ENCODE assay signal across 8 cellular contexts in genomic region chr21:41612674-41613250, GRCh38.
A peak's percentile ranks its signal among the peaks of the same experiment; 100 is the strongest.
DNase-seq lines count a peak whose midpoint lies in the region; ATAC-seq and TF ChIP-seq lines count a peak whose summit lies in the region.

No MANE protein-coding gene starts in this region.

- H3K79me2 ChIP-seq in parathyroid adenoma = no peaks in the 10 kb centered on the region

- H3K27ac ChIP-seq in parathyroid adenoma = no peak overlapping the region

- peaks cover 42% of the 10 kb centered on the region for H3K27me3 Mint-ChIP-seq in activated naive CD8-positive, alpha-beta T cell treated with anti-CD3 and anti-CD28 coated beads for 36 hours

- no peak for ATAC-seq in HG03159 (IDR thresholded peaks at IDR 0.05; ENCODE audit: unreplicated experiment)

- H3K9ac ChIP-seq in parathyroid adenoma = no peak overlapping the region

- no peaks in the 10 kb centered on the region for H3K9me3 Mint-ChIP-seq in activated naive CD8-positive, alpha-beta T cell treated with anti-CD3 and anti-CD28 coated beads for 36 hours

- no peaks in the 10 kb centered on the region for H3K36me3 Mint-ChIP-seq in activated naive CD8-positive, alpha-beta T cell treated with anti-CD3 and anti-CD28 coated beads for 36 hours

- H3K4me1 ChIP-seq in parathyroid adenoma = no peaks in the 10 kb centered on the region

- peaks cover 2% of the 10 kb centered on the region for H3K4me1 Mint-ChIP-seq in activated naive CD8-positive, alpha-beta T cell treated with anti-CD3 and anti-CD28 coated beads for 36 hours

- H3K4me3 ChIP-seq in parathyroid adenoma (ENCODE audit: low read depth, low read length) = no peak overlapping the region

- H3K27me3 ChIP-seq in parathyroid adenoma (ENCODE audit: control insufficient read depth, insufficient read depth, low read length) = no peaks in the 10 kb centered on the region

- intact Hi-C loops in head of caudate nucleus (cut with DNase I) = loop anchor here (5.0 to 10.0 kb wide), 3 partner anchors 160 to 502 kb away; no protein-coding TSS in a partner anchor

- DNase-seq in NCI-H2107 treated with DMSO at 0.1 percent for 48 hours (lab: John Stamatoyannopoulos, UW; ENCODE audit: unreplicated experiment) = peak; percentile 12
- DNase-seq in NCI-H2107 (lab: John Stamatoyannopoulos, UW) = no peak
- peak; percentile 46 for DNase-seq in NCI-H1092 treated with DMSO at 0.1 percent for 48 hours (lab: John Stamatoyannopoulos, UW)
- DNase-seq in activated naive CD8-positive, alpha-beta T cell treated with anti-CD3 and anti-CD28 coated beads for 36 hours = peak; percentile 8
- peak; percentile 29 to 86 (median 64) for DNase-seq in head of caudate nucleus
- no peak for DNase-seq in NCI-H446 (lab: John Stamatoyannopoulos, UW)

- H3K4me2 ChIP-seq in parathyroid adenoma (ENCODE audit: low read length) = no peak overlapping the region

- peak; percentile 33 for TF ChIP-seq CTCF in parathyroid adenoma (IDR thresholded peaks at IDR 0.05)

- no peak overlapping the region for H3K27ac Mint-ChIP-seq in activated naive CD8-positive, alpha-beta T cell treated with anti-CD3 and anti-CD28 coated beads for 36 hours

- H3K9me3 ChIP-seq in parathyroid adenoma (ENCODE audit: control insufficient read depth, low read length) = no peaks in the 10 kb centered on the region

- H2AFZ ChIP-seq in parathyroid adenoma = no peak overlapping the region

- H3K36me3 ChIP-seq in parathyroid adenoma (ENCODE audit: control insufficient read depth, insufficient read depth, low read length) = no peaks in the 10 kb centered on the region

- H3K4me3 Mint-ChIP-seq in activated naive CD8-positive, alpha-beta T cell treated with anti-CD3 and anti-CD28 coated beads for 36 hours = no peak overlapping the region

Comparison
In these comparisons a context has a peak if more than half of its experiments do, and no peak if none do; other contexts are left out.
1. DNase-seq: peak in NCI-H2107 treated with DMSO at 0.1 percent for 48 hours (single experiment), NCI-H1092 treated with DMSO at 0.1 percent for 48 hours (single experiment), activated naive CD8-positive, alpha-beta T cell treated with anti-CD3 and anti-CD28 coated beads for 36 hours (single experiment) and head of caudate nucleus (42 of 42); none in NCI-H2107 (single experiment) and NCI-H446 (0 of 2).